13 cellular contexts compared by ENCODE assay signal in the genomic region with DNA sequence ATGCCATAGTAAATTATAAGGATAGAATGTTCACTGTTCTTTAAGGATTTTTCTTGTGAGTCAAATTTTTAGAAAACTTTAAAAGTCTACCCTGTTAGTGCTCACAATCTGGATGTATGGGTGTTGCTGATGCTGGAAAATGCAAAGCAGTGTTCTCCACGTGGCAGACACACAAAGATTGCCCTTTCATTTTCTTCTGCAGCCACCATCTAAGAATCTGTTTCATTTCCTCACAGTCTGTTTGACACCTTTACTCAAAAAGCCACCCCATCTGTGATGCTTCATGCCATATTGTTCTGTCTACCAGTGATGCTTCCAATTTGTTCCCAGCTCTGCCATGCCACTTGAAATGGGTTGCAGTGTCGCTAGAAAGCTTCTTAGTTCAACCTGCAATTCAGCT.
DNase-seq lines count a peak whose midpoint lies in the region; ATAC-seq lines count a peak whose summit lies in the region.
"Had no signal": no experiment of that assay in that cellular context is flagged by ENCODE, and none has a peak within 500 bp of the region (broad histone marks: within the 10 kb centered on the region; RNA-seq: fewer than 3 reads in every experiment).

No MANE protein-coding gene starts in this region.

- DNase-seq in inferior parietal cortex (ENCODE audit: extremely low spot score): peak; percentile 39
- DNase-seq in AG08396 (ENCODE audit: low spot score): no peak
- DNase-seq in COLO668 (lab: John Stamatoyannopoulos, UW; ENCODE audit: unreplicated experiment): no peak
- no peak for DNase-seq in T-helper 2 cell
- no peak for DNase-seq in activated CD4-positive, CD25-positive, alpha-beta regulatory T cell treated with anti-CD3 and anti-CD28 coated beads, Interleukin-2, amount 50 U/mL, for 72 hours
- DNase-seq: activated B cell treated with CpG ODN at 0.5 μM for 24 hours, BE2C, brain microvascular endothelial cell, NCI-H510A treated with DMSO at 0.1 percent for 48 hours, retina had no signal

- ATAC-seq in GM18907 (IDR thresholded peaks at IDR 0.05; ENCODE audit: unreplicated experiment) (peak; percentile 69), GM21786 (IDR thresholded peaks at IDR 0.05; ENCODE audit: unreplicated experiment) (peak; percentile 77), HG03378 (IDR thresholded peaks at IDR 0.05; ENCODE audit: unreplicated experiment) (peak; percentile 65)
